Comparison of ENCODE assay signal across 8 cellular contexts in genomic region chr12:12724421-12725085, GRCh38. TPM values are rescaled to one million over a fixed set of nuclear protein-coding genes. Genes with fewer than 3 reads are reported as not detected.
A peak's percentile ranks its signal among the peaks of the same experiment; 100 is the strongest.
DNase-seq lines count a peak whose midpoint lies in the region; ATAC-seq, FAIRE-seq and TF ChIP-seq lines count a peak whose summit lies in the region.

No MANE protein-coding gene starts in this region.

- H3K9me3 Mint-ChIP-seq in T-helper 1 cell treated with Interleukin-12 subunit alpha and Interleukin-12 subunit beta and Interleukin-4 antibody, amounts not matched to agents 30 μg/mL and 1 μg/mL, for 36 hours = no peaks in the 10 kb centered on the region

- H3K4me3 ChIP-seq in hepatocyte = peak overlapping the region; percentile 63
- H3K4me3 ChIP-seq in small intestine (ENCODE audit: low read depth in 1 of 2, low read length in 2 of 2) = peak overlapping the region; percentile 86 to 96

- peak overlapping the region; percentile 85 for H3K4me3 Mint-ChIP-seq in T-helper 1 cell treated with Interleukin-12 subunit alpha and Interleukin-12 subunit beta and Interleukin-4 antibody, amounts not matched to agents 30 μg/mL and 1 μg/mL, for 36 hours

- H3K36me3 ChIP-seq in hepatocyte (replicated peaks; ENCODE audit: insufficient read depth, low read depth) (no peaks in the 10 kb centered on the region), small intestine (ENCODE audit: control insufficient read depth in 2 of 2, insufficient read depth in 2 of 2, low read length in 2 of 2) (peaks cover 0 to 4% of the 10 kb centered on the region in 2 donors)

- H3K4me2 ChIP-seq in hepatocyte = peak overlapping the region; percentile 94

- H3K4me1 ChIP-seq in hepatocyte (ENCODE audit: insufficient read depth) = peaks cover 30% of the 10 kb centered on the region
- H3K4me1 ChIP-seq in small intestine (ENCODE audit: control insufficient read depth in 2 of 2, insufficient read depth in 1 of 2, low read depth in 1 of 2, low read length in 1 of 2) = peaks cover 0 to 2% of the 10 kb centered on the region in 2 donors

- H3K27me3 Mint-ChIP-seq in T-helper 1 cell treated with Interleukin-12 subunit alpha and Interleukin-12 subunit beta and Interleukin-4 antibody, amounts not matched to agents 30 μg/mL and 1 μg/mL, for 36 hours (ENCODE audit: low read depth) = no peaks in the 10 kb centered on the region

- DNase-seq in T-helper 1 cell = no peak
- peak; percentile 23 for DNase-seq in activated T-helper 9 cell treated with anti-CD3 and anti-CD28 coated beads, Interleukin-2, amount 50 U/mL, for 16 hours (ENCODE audit: low read depth)
- no peak for DNase-seq in hepatocyte (ENCODE audit: low spot score)
- peak; percentile 34 for DNase-seq in small intestine
- DNase-seq in NCI-H128 (lab: John Stamatoyannopoulos, UW; ENCODE audit: unreplicated experiment) = no peak
- DNase-seq in epidermal melanocyte (ENCODE audit: insufficient read length, low spot score) = no peak

- FAIRE-seq in small intestine (lab: Jason Lieb, UNC) = no peak

- peaks cover 46% of the 10 kb centered on the region for H3K36me3 Mint-ChIP-seq in T-helper 1 cell treated with Interleukin-12 subunit alpha and Interleukin-12 subunit beta and Interleukin-4 antibody, amounts not matched to agents 30 μg/mL and 1 μg/mL, for 36 hours (ENCODE audit: low read depth)

- H3K27ac Mint-ChIP-seq in T-helper 1 cell treated with Interleukin-12 subunit alpha and Interleukin-12 subunit beta and Interleukin-4 antibody, amounts not matched to agents 30 μg/mL and 1 μg/mL, for 36 hours = peak overlapping the region; percentile 95

- WGBS in hepatocyte (ENCODE audit: low lambda C conversion rate, missing lambda C conversion rate) = 1% methylated on average over 22 of the region's 46 CpGs
- WGBS in small intestine, 3 donors = 0% methylated on average over 41 to 46 of the region's 46 CpGs

- TF ChIP-seq CTCF in hepatocyte (IDR thresholded peaks at IDR 0.05; ENCODE audit: poor library complexity) = no peak

- H4K20me1 ChIP-seq in hepatocyte (ENCODE audit: insufficient read depth, poor library complexity, severe bottlenecking) = peaks cover 13% of the 10 kb centered on the region

- H3K9me2 ChIP-seq in hepatocyte (replicated peaks; ENCODE audit: insufficient read depth) = no peaks in the 10 kb centered on the region

- ATAC-seq in HG03135 (IDR thresholded peaks at IDR 0.05; ENCODE audit: unreplicated experiment) = peak; percentile 20

- H2AFZ ChIP-seq in hepatocyte = peak overlapping the region; percentile 71

- peaks cover 49% of the 10 kb centered on the region for H3K79me2 ChIP-seq in hepatocyte

- H3K27me3 ChIP-seq in hepatocyte = no peaks in the 10 kb centered on the region
- no peaks in the 10 kb centered on the region for H3K27me3 ChIP-seq in small intestine (ENCODE audit: control insufficient read depth in 2 of 2, insufficient read depth in 2 of 2, low read length in 2 of 2)

- H3K27ac ChIP-seq in hepatocyte (peak overlapping the region; percentile 99), small intestine (ENCODE audit: low read depth in 1 of 2, low read length in 1 of 2) (peak overlapping the region; percentile 98 to 100)

- H3K4me1 Mint-ChIP-seq in T-helper 1 cell treated with Interleukin-12 subunit alpha and Interleukin-12 subunit beta and Interleukin-4 antibody, amounts not matched to agents 30 μg/mL and 1 μg/mL, for 36 hours (ENCODE audit: low read depth) = peaks cover 42% of the 10 kb centered on the region

- no peaks in the 10 kb centered on the region for H3K9me3 ChIP-seq in hepatocyte (ENCODE audit: low read depth)
- no peaks in the 10 kb centered on the region for H3K9me3 ChIP-seq in small intestine (ENCODE audit: control insufficient read depth, low read depth)

RNA-seq across cellular contexts. Expression of gene CDKN1B, which starts 7.4 kb away (rescaled TPM):
- total RNA-seq in hepatocyte = 44.8 and 46.0 TPM in 2 replicates
- polyA plus RNA-seq in hepatocyte = 4.2 and 7.0 TPM in 2 replicates
- polyA plus RNA-seq in small intestine = 10 to 100 TPM; 33.8 to 62.8 (median 37.6) TPM

RNA-seq across cellular contexts. Expression of gene GPR19, which starts 28.6 kb away (rescaled TPM):
- total RNA-seq in hepatocyte = 0.16 and 0.50 TPM in 2 replicates
- 0.44 and 0.74 TPM in 2 replicates for polyA plus RNA-seq in hepatocyte
- under 1 TPM in 1 of 3 donors, not detected in 2; 0.95 TPM for polyA plus RNA-seq in small intestine

Comparison
In these comparisons a context has a peak if more than half of its experiments do, and no peak if none do; other contexts are left out.
1. DNase-seq: peak in activated T-helper 9 cell treated with anti-CD3 and anti-CD28 coated beads, Interleukin-2, amount 50 U/mL, for 16 hours (single experiment) and small intestine (single experiment); none in T-helper 1 cell (0 of 5), hepatocyte (single experiment), NCI-H128 (single experiment) and epidermal melanocyte (single experiment).